In genomic region chr9:69180200-69180599, GRCh38 we compare ENCODE assay signal across 9 cellular contexts. TPM values are rescaled to one million over a fixed set of nuclear protein-coding genes. Genes with fewer than 3 reads are reported as not detected.
A peak's percentile ranks its signal among the peaks of the same experiment; 100 is the strongest.
DNase-seq lines count a peak whose midpoint lies in the region; ATAC-seq and TF ChIP-seq lines count a peak whose summit lies in the region.
"Had no signal": no experiment of that assay in that cellular context is flagged by ENCODE, and none has a peak within 500 bp of the region (broad histone marks: within the 10 kb centered on the region; RNA-seq: fewer than 3 reads in every experiment).

No MANE protein-coding gene starts in this region.

- in situ Hi-C loops in GM13976 (cut with MboI; ENCODE audit: low sequenced_read_pairs, unreplicated experiment): loop anchor here (25.0 kb wide), 1 partner anchor 468 kb away; the partner anchor contains the start of gene PIP5K1B

- no peaks in the 10 kb centered on the region for H3K36me3 ChIP-seq in CD4-positive, alpha-beta memory T cell (ENCODE audit: insufficient read depth, low read length)
- peaks cover 0 to 8% (median 0%) of the 10 kb centered on the region in 3 donors for H3K36me3 ChIP-seq in esophagus squamous epithelium
- H3K36me3 ChIP-seq in skeletal muscle satellite cell (ENCODE audit: insufficient read depth, low read length): peaks cover 5% of the 10 kb centered on the region

- no peaks in the 10 kb centered on the region for H3K9me3 Mint-ChIP-seq in CD4-positive, alpha-beta memory T cell

- H3K27ac ChIP-seq in CD4-positive, alpha-beta memory T cell (ENCODE audit: low read depth, low read length): no peak overlapping the region
- peak overlapping the region; percentile 55 to 73 (median 60) for H3K27ac ChIP-seq in esophagus squamous epithelium
- H3K27ac ChIP-seq: testis had no signal

- CTCF ChIA-PET in CD4-positive, alpha-beta memory T cell (lab: Charles Lee; ENCODE audit: partially characterized antibody): interaction anchor here (0.8 to 5.7 kb wide), 8 partner anchors 8 to 144 kb away, joined by 3 to 68 read pairs (median 11); partner anchors contain the start of gene FXN

- no peaks in the 10 kb centered on the region for H3K27me3 Mint-ChIP-seq in CD4-positive, alpha-beta memory T cell
- no peaks in the 10 kb centered on the region for H3K27me3 Mint-ChIP-seq in T-helper 17 cell

- H3K4me2 ChIP-seq in skeletal muscle satellite cell (ENCODE audit: low read length): peak overlapping the region; percentile 52

- peaks cover 19 to 58% (median 37%) of the 10 kb centered on the region in 4 donors for H3K4me1 Mint-ChIP-seq in CD4-positive, alpha-beta memory T cell
- H3K4me1 Mint-ChIP-seq in T-helper 17 cell: peaks cover 37% of the 10 kb centered on the region

- no peaks in the 10 kb centered on the region for H3K27me3 ChIP-seq in CD4-positive, alpha-beta memory T cell (ENCODE audit: insufficient read depth, low read length)
- H3K27me3 ChIP-seq in esophagus squamous epithelium (no peaks in the 10 kb centered on the region), skeletal muscle satellite cell (ENCODE audit: control insufficient read depth, insufficient read depth, low read length) (no peaks in the 10 kb centered on the region)
- H3K27me3 ChIP-seq: testis had no signal

- peaks cover 0 to 5% of the 10 kb centered on the region in 2 donors for H3K36me3 Mint-ChIP-seq in CD4-positive, alpha-beta memory T cell
- H3K36me3 Mint-ChIP-seq in T-helper 17 cell (ENCODE audit: low read depth): no peaks in the 10 kb centered on the region

- H3K9me3 ChIP-seq in CD4-positive, alpha-beta memory T cell (ENCODE audit: control insufficient read depth in 1 of 2, low read length in 2 of 2): no peaks in the 10 kb centered on the region
- H3K9me3 ChIP-seq in T-helper 17 cell (ENCODE audit: control insufficient read depth, low read length, poor library complexity, severe bottlenecking): no peaks in the 10 kb centered on the region
- H3K9me3 ChIP-seq in esophagus squamous epithelium: no peaks in the 10 kb centered on the region
- no peaks in the 10 kb centered on the region for H3K9me3 ChIP-seq in skeletal muscle satellite cell (replicated peaks; ENCODE audit: low read length)
- H3K9me3 ChIP-seq: testis had no signal

- no peak overlapping the region for H3K4me3 ChIP-seq in CD4-positive, alpha-beta memory T cell (ENCODE audit: low read length in 2 of 2)
- H3K4me3 ChIP-seq in esophagus squamous epithelium (no peak overlapping the region), skeletal muscle satellite cell (ENCODE audit: low read length) (no peak overlapping the region)
- H3K4me3 ChIP-seq: testis had no signal

- intact Hi-C loops in CD4-positive, alpha-beta memory T cell (cut with micrococcal nuclease): no loop called here
- intact Hi-C loops in esophagus squamous epithelium (cut with DNase I): no loop called here

- no peak for TF ChIP-seq CTCF in esophagus squamous epithelium (IDR thresholded peaks at IDR 0.05)
- TF ChIP-seq CTCF in GM13976 (IDR thresholded peaks at IDR 0.05; ENCODE audit: borderline replicate concordance, control extremely low read depth, extremely low read depth, insufficient read depth, missing control alignments): no peak

- 71 to 72% methylated on average over 3 of the region's 3 CpGs for WGBS in esophagus squamous epithelium, 2 donors

- TF ChIP-seq POLR2A in esophagus squamous epithelium (IDR thresholded peaks at IDR 0.05): no peak

- POLR2A ChIA-PET in CD4-positive, alpha-beta memory T cell (lab: Charles Lee; ENCODE audit: partially characterized antibody): interaction anchor here (0.6 to 3.0 kb wide), 5 partner anchors 9 to 145 kb away, joined by 3 to 15 read pairs (median 4); partner anchors contain the start of gene FXN

- H3K4me1 ChIP-seq in CD4-positive, alpha-beta memory T cell (ENCODE audit: insufficient read depth, low read length): peaks cover 34% of the 10 kb centered on the region
- H3K4me1 ChIP-seq in esophagus squamous epithelium (peaks cover 14 to 54% (median 37%) of the 10 kb centered on the region in 3 donors), skeletal muscle satellite cell (ENCODE audit: control insufficient read depth, insufficient read depth, low read length) (peaks cover 41% of the 10 kb centered on the region)

- no peak for DNase-seq in CD4-positive, alpha-beta memory T cell
- DNase-seq in T-helper 17 cell (no peak), esophagus squamous epithelium (lab: John Stamatoyannopoulos, UW) (no peak), NOMO-1 (lab: John Stamatoyannopoulos, UW; ENCODE audit: unreplicated experiment in 2 of 2) (no peak), GM13976 (ENCODE audit: low spot score) (no peak)
- DNase-seq: testis had no signal

- peak overlapping the region in 2 of 8 donors; percentile 13 to 43 for H3K4me3 Mint-ChIP-seq in CD4-positive, alpha-beta memory T cell
- H3K4me3 Mint-ChIP-seq in T-helper 17 cell: peak overlapping the region; percentile 25

- H3K9ac ChIP-seq in skeletal muscle satellite cell (ENCODE audit: low read depth, low read length): peak overlapping the region; percentile 1

- ATAC-seq in T-helper 17 cell (no peak), GM18907 (IDR thresholded peaks at IDR 0.05; ENCODE audit: unreplicated experiment) (no peak), HG03432 (IDR thresholded peaks at IDR 0.05; ENCODE audit: unreplicated experiment) (no peak)

- peak overlapping the region in 5 of 7 donors; percentile 5 to 72 (median 54) for H3K27ac Mint-ChIP-seq in CD4-positive, alpha-beta memory T cell
- H3K27ac Mint-ChIP-seq in T-helper 17 cell: peak overlapping the region; percentile 81

RNA-seq across cellular contexts. Expression of gene TJP2, which starts 6.1 kb away (rescaled TPM):
- total RNA-seq in CD4-positive, alpha-beta memory T cell: 10 to 100 TPM in 1 of 2 experiments, 1 to 10 TPM in 1; 9.9 to 10.3 TPM
- 1 to 10 TPM; 2.4 to 7.7 TPM for polyA plus RNA-seq in CD4-positive, alpha-beta memory T cell
- total RNA-seq in T-helper 17 cell (10 to 100 TPM; 21.1 to 30.2 TPM), esophagus squamous epithelium (100 to 1,000 TPM; 101 to 301 (median 152) TPM)
- total RNA-seq in skeletal muscle satellite cell (2012; rRNA removed): 14.6 and 34.2 TPM in 2 replicates
